10 cellular contexts compared by ENCODE assay signal in the genomic region with DNA sequence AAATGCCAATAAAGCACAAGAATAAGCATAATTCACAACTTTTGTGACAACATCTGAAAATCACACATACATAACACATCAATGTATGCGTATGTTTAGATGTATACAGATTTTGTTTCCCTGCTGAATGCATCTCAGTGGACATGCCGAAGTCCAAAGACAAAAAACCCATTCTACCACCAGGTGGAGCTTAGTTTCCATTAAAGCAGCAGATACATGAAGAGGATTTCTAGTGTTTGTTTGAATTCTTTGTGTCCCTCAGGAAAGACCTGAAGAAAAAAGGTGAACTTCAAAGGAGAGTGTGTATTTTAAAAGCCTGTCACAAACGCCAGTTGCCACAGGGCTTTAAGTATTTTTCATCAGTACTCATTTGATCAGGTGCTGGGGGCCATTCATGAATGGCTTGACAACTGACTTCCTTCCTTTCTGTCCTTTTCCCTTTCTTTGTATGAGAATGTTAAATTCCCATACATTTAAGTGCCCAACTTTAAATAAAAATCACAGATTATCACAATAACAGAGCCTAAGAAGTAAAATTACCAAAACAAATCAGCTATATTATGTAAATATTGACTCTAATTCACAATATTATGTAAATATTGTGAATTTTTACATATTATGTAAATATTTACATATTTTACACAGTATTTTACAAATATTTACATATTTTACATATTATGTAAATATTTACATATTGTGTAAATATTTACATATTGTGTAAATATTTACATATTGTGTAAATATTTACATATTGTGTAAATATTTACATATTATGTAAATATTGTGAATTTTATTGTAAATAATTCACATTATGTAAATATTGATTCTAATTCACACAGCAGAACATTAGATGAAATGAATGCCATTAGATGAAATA.
DNase-seq lines count a peak whose midpoint lies in the region; ATAC-seq and TF ChIP-seq lines count a peak whose summit lies in the region.
"Had no signal": no experiment of that assay in that cellular context is flagged by ENCODE, and none has a peak within 500 bp of the region (broad histone marks: within the 10 kb centered on the region; RNA-seq: fewer than 3 reads in every experiment).

No MANE protein-coding gene starts in this region.

- intact Hi-C loops in activated CD4-positive, alpha-beta T cell treated with anti-CD3 and anti-CD28 coated beads for 36 hours (cut with DNase I, micrococcal nuclease) = loop anchor here (1.0 to 10.0 kb wide), 5 partner anchors 342 to 884 kb away; a partner anchor contains a TSS

- peak; percentile 49 for ATAC-seq in activated CD4-positive, alpha-beta T cell treated with anti-CD3 and anti-CD28 coated beads for 36 hours
- peak; percentile 72 for ATAC-seq in GM21723 (IDR thresholded peaks at IDR 0.05; ENCODE audit: unreplicated experiment)

- no peaks in the 10 kb centered on the region for H3K27me3 ChIP-seq in OCI-LY1 (ENCODE audit: insufficient read depth, low read length)

- CTCF ChIA-PET in activated CD4-positive, alpha-beta T cell treated with anti-CD3 and anti-CD28 coated beads for 36 hours (lab: Charles Lee) = interaction anchor here (0.8 to 2.7 kb wide), 7 partner anchors 10 to 509 kb away, joined by 3 to 32 read pairs (median 3); no protein-coding TSS in a partner anchor

- no peaks in the 10 kb centered on the region for H3K4me1 ChIP-seq in OCI-LY1 (ENCODE audit: insufficient read depth, low read length, severe bottlenecking)

- H3F3A ChIP-seq in OCI-LY1 (ENCODE audit: insufficient read depth, low read length) = no peaks in the 10 kb centered on the region

- H3K9me3 ChIP-seq in OCI-LY1 (ENCODE audit: low read length) = no peaks in the 10 kb centered on the region

- TF ChIP-seq CTCF in OCI-LY1 (IDR thresholded peaks at IDR 0.05; ENCODE audit: low read length) = peak; percentile 80
- TF ChIP-seq CTCF in coronary artery (IDR thresholded peaks at IDR 0.05) = peak; percentile 54

- no peaks in the 10 kb centered on the region for H4K20me1 ChIP-seq in OCI-LY1 (ENCODE audit: insufficient read depth, low read length)

- no peak overlapping the region for H3K27ac ChIP-seq in OCI-LY1 (ENCODE audit: low read depth, low read length, poor library complexity, severe bottlenecking)
- no peak overlapping the region for H3K27ac ChIP-seq in coronary artery

- H3K4me3 ChIP-seq in OCI-LY1 (ENCODE audit: low read depth, low read length, poor library complexity, severe bottlenecking) (no peak overlapping the region), coronary artery (no peak overlapping the region)

- no peaks in the 10 kb centered on the region for H3K9me2 ChIP-seq in OCI-LY1 (ENCODE audit: low read depth, low read length)

- H3K36me3 Mint-ChIP-seq in activated CD4-positive, alpha-beta T cell treated with anti-CD3 and anti-CD28 coated beads for 36 hours (ENCODE audit: low read depth) = no peaks in the 10 kb centered on the region

- no peak overlapping the region for H3K9ac ChIP-seq in OCI-LY1 (ENCODE audit: low read length)

- H2AFZ ChIP-seq in OCI-LY1 (ENCODE audit: low read length) = no peak overlapping the region

- POLR2A ChIA-PET in activated CD4-positive, alpha-beta T cell treated with anti-CD3 and anti-CD28 coated beads for 36 hours (lab: Charles Lee) = no interaction called here

- DNase-seq in activated CD4-positive, alpha-beta T cell treated with anti-CD3 and anti-CD28 coated beads for 36 hours = peak; percentile 23
- DNase-seq in activated CD4-positive, alpha-beta T cell treated with anti-CD3 and anti-CD28 coated beads for 1 hour = no peak
- peak; percentile 52 for DNase-seq in KG1 (lab: John Stamatoyannopoulos, UW)
- DNase-seq in coronary artery (ENCODE audit: low spot score) = no peak
- DNase-seq in lung microvascular endothelial cell (ENCODE audit: low read depth in 2 of 2) = peak; percentile 77 to 85
- DNase-seq in 8988T = no peak

- H3K4me3 Mint-ChIP-seq in activated CD4-positive, alpha-beta T cell treated with anti-CD3 and anti-CD28 coated beads for 36 hours = no peak overlapping the region
- H3K4me3 Mint-ChIP-seq: CD8-positive, alpha-beta memory T cell; central memory CD8-positive, alpha-beta T cell had no signal

- no peak overlapping the region for H3K27ac Mint-ChIP-seq in activated CD4-positive, alpha-beta T cell treated with anti-CD3 and anti-CD28 coated beads for 36 hours

- H3K4me1 Mint-ChIP-seq in activated CD4-positive, alpha-beta T cell treated with anti-CD3 and anti-CD28 coated beads for 36 hours = no peaks in the 10 kb centered on the region

- no peaks in the 10 kb centered on the region for H3K79me2 ChIP-seq in OCI-LY1 (ENCODE audit: insufficient read depth, low read length)

- no peaks in the 10 kb centered on the region for H3K27me3 Mint-ChIP-seq in activated CD4-positive, alpha-beta T cell treated with anti-CD3 and anti-CD28 coated beads for 36 hours
- H3K27me3 Mint-ChIP-seq: CD8-positive, alpha-beta memory T cell; central memory CD8-positive, alpha-beta T cell had no signal

- H3K36me3 ChIP-seq in OCI-LY1 (ENCODE audit: insufficient read depth, low read length) = no peaks in the 10 kb centered on the region

- H3K4me2 ChIP-seq in OCI-LY1 (ENCODE audit: low read length) = no peak overlapping the region

- no peaks in the 10 kb centered on the region for H3K9me3 Mint-ChIP-seq in activated CD4-positive, alpha-beta T cell treated with anti-CD3 and anti-CD28 coated beads for 36 hours (ENCODE audit: low read depth)
- H3K9me3 Mint-ChIP-seq: CD8-positive, alpha-beta memory T cell; central memory CD8-positive, alpha-beta T cell had no signal

Comparison
In these comparisons a context has a peak if more than half of its experiments do, and no peak if none do; other contexts are left out.
1. DNase-seq: peak in activated CD4-positive, alpha-beta T cell treated with anti-CD3 and anti-CD28 coated beads for 36 hours (single experiment), KG1 (single experiment) and lung microvascular endothelial cell (2 of 2); none in activated CD4-positive, alpha-beta T cell treated with anti-CD3 and anti-CD28 coated beads for 1 hour (single experiment), coronary artery (single experiment) and 8988T (single experiment).